In the genomic region with DNA sequence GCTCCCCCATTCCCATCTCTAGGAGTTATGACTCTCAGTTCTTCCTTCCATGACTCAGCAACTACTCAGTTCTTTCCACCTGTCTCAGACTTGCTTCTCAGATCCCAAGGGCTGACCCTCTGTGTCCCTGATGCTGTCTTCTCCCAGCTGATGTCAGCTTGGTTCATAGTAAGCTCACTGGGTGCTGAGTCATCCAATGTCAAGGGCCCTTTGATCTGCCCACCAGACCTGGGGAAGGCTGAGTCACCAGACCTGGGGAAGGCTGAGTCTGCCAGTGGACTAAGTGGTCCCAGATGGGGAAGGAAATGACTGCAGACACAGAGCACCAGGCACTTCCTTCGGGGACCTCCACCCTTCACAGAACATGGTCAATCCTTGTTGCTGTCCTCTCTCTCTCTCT, we compare ENCODE assay signal across 8 cellular contexts.
DNase-seq lines count a peak whose midpoint lies in the region; ATAC-seq and TF ChIP-seq lines count a peak whose summit lies in the region.
"Had no signal": no experiment of that assay in that cellular context is flagged by ENCODE, and none has a peak within 500 bp of the region (broad histone marks: within the 10 kb centered on the region; RNA-seq: fewer than 3 reads in every experiment).

No MANE protein-coding gene starts in this region.

- no peaks in the 10 kb centered on the region for H3K36me3 Mint-ChIP-seq in activated naive CD4-positive, alpha-beta T cell treated with anti-CD3 and anti-CD28 coated beads for 36 hours (ENCODE audit: low read depth)

- no peaks in the 10 kb centered on the region for H3K9me3 ChIP-seq in NT2/D1 (ENCODE audit: insufficient read depth, low read length)
- H3K9me3 ChIP-seq: pancreas had no signal

- CTCF ChIA-PET in activated naive CD4-positive, alpha-beta T cell treated with anti-CD3 and anti-CD28 coated beads for 36 hours (lab: Charles Lee): interaction anchor here (0.6 kb wide), 1 partner anchor 35 kb away, joined by 3 read pairs; no protein-coding TSS in a partner anchor

- no peak overlapping the region for H3K18ac ChIP-seq in mesendoderm (ENCODE audit: low read length)

- H3K36me3 ChIP-seq in NT2/D1 (ENCODE audit: insufficient read depth, insufficient read length, low read length) (no peaks in the 10 kb centered on the region), mesendoderm (ENCODE audit: control insufficient read depth, insufficient read depth, low read length) (no peaks in the 10 kb centered on the region)
- H3K36me3 ChIP-seq: pancreas had no signal

- no peak overlapping the region for H3K56ac ChIP-seq in mesendoderm (ENCODE audit: low read length)

- H3K4me1 Mint-ChIP-seq in activated naive CD4-positive, alpha-beta T cell treated with anti-CD3 and anti-CD28 coated beads for 36 hours (ENCODE audit: low read depth): peaks cover 11% of the 10 kb centered on the region

- WGBS in mesendoderm (ENCODE audit: extremely low coverage, insufficient coverage, low lambda C conversion rate): no CpG with 5 or more reads among the region's 1 CpG

- H3K23ac ChIP-seq in mesendoderm (ENCODE audit: low read length): no peak overlapping the region

- ATAC-seq in HG03095 (IDR thresholded peaks at IDR 0.05; ENCODE audit: unreplicated experiment) (no peak), GM18511 (IDR thresholded peaks at IDR 0.05; ENCODE audit: unreplicated experiment) (no peak), HG02970 (IDR thresholded peaks at IDR 0.05; ENCODE audit: low FRiP score, unreplicated experiment) (no peak)

- intact Hi-C loops in activated naive CD4-positive, alpha-beta T cell treated with anti-CD3 and anti-CD28 coated beads for 36 hours (cut with micrococcal nuclease): no loop called here

- no peak for TF ChIP-seq CTCF in GM20000 (IDR thresholded peaks at IDR 0.05; ENCODE audit: extremely low read depth, missing control alignments)

- no peak overlapping the region for H3K9ac ChIP-seq in NT2/D1 (ENCODE audit: insufficient read length, low read depth)
- H3K9ac ChIP-seq in mesendoderm (ENCODE audit: low read length): no peak overlapping the region

- H3K4me2 ChIP-seq in mesendoderm (ENCODE audit: low read length): no peak overlapping the region

- H2BK5ac ChIP-seq in mesendoderm (ENCODE audit: low read length): no peak overlapping the region

- peak; percentile 13 for DNase-seq in GM20000 (ENCODE audit: low spot score)
- peak; percentile 6 for DNase-seq in NT2/D1 (ENCODE audit: low read depth, low spot score)
- peak; percentile 71 for DNase-seq in activated naive CD4-positive, alpha-beta T cell treated with anti-CD3 and anti-CD28 coated beads for 36 hours
- DNase-seq in mesendoderm: peak; percentile 90
- DNase-seq: pancreas had no signal

- H2BK15ac ChIP-seq in mesendoderm (replicated peaks; ENCODE audit: low read depth): no peak overlapping the region

- no peak overlapping the region for H2BK120ac ChIP-seq in mesendoderm (ENCODE audit: low read depth, low read length)

- no peaks in the 10 kb centered on the region for H3K79me2 ChIP-seq in mesendoderm (ENCODE audit: control insufficient read depth, insufficient read depth, low read length)

- no peaks in the 10 kb centered on the region for H3K79me1 ChIP-seq in mesendoderm (ENCODE audit: low read length)

- H3K27ac Mint-ChIP-seq in activated naive CD4-positive, alpha-beta T cell treated with anti-CD3 and anti-CD28 coated beads for 36 hours: no peak overlapping the region

- H3K27me3 ChIP-seq in NT2/D1 (ENCODE audit: insufficient read depth, insufficient read length) (no peaks in the 10 kb centered on the region), mesendoderm (ENCODE audit: insufficient read depth, low read length, poor library complexity) (no peaks in the 10 kb centered on the region)
- H3K27me3 ChIP-seq: pancreas had no signal

- H3K4me3 ChIP-seq in NT2/D1 (ENCODE audit: insufficient read length, low read depth): no peak overlapping the region
- no peak overlapping the region for H3K4me3 ChIP-seq in mesendoderm (ENCODE audit: low read length)
- H3K4me3 ChIP-seq: pancreas had no signal

- H3K4me3 Mint-ChIP-seq in activated naive CD4-positive, alpha-beta T cell treated with anti-CD3 and anti-CD28 coated beads for 36 hours: no peak overlapping the region

- peaks cover 2% of the 10 kb centered on the region for H3K9me3 Mint-ChIP-seq in activated naive CD4-positive, alpha-beta T cell treated with anti-CD3 and anti-CD28 coated beads for 36 hours

- H3K27ac ChIP-seq in mesendoderm (ENCODE audit: low read depth, low read length): no peak overlapping the region
- H3K27ac ChIP-seq: pancreas had no signal

- no peak overlapping the region for H3K4ac ChIP-seq in mesendoderm (ENCODE audit: low read depth, low read length)

- no peaks in the 10 kb centered on the region for H3K27me3 Mint-ChIP-seq in activated naive CD4-positive, alpha-beta T cell treated with anti-CD3 and anti-CD28 coated beads for 36 hours (ENCODE audit: low read depth)

- no peak overlapping the region for H4K5ac ChIP-seq in mesendoderm (ENCODE audit: low read length)

- H3K4me1 ChIP-seq in NT2/D1 (ENCODE audit: insufficient read depth, insufficient read length) (no peaks in the 10 kb centered on the region), mesendoderm (ENCODE audit: control insufficient read depth, low read depth, low read length) (no peaks in the 10 kb centered on the region)
- H3K4me1 ChIP-seq: pancreas had no signal

- no peak overlapping the region for H2AK5ac ChIP-seq in mesendoderm (ENCODE audit: low read length)

- H4K8ac ChIP-seq in mesendoderm (ENCODE audit: low read depth, low read length): no peak overlapping the region

Comparison
In these comparisons a context has a peak if more than half of its experiments do, and no peak if none do; other contexts are left out.
1. DNase-seq: peak in every context shown above with its lines; median percentile 90 in mesendoderm; 71 in activated naive CD4-positive, alpha-beta T cell treated with anti-CD3 and anti-CD28 coated beads for 36 hours; 13 in GM20000; 6 in NT2/D1.